Comparison of ENCODE assay signal across 8 cellular contexts in the genomic region with DNA sequence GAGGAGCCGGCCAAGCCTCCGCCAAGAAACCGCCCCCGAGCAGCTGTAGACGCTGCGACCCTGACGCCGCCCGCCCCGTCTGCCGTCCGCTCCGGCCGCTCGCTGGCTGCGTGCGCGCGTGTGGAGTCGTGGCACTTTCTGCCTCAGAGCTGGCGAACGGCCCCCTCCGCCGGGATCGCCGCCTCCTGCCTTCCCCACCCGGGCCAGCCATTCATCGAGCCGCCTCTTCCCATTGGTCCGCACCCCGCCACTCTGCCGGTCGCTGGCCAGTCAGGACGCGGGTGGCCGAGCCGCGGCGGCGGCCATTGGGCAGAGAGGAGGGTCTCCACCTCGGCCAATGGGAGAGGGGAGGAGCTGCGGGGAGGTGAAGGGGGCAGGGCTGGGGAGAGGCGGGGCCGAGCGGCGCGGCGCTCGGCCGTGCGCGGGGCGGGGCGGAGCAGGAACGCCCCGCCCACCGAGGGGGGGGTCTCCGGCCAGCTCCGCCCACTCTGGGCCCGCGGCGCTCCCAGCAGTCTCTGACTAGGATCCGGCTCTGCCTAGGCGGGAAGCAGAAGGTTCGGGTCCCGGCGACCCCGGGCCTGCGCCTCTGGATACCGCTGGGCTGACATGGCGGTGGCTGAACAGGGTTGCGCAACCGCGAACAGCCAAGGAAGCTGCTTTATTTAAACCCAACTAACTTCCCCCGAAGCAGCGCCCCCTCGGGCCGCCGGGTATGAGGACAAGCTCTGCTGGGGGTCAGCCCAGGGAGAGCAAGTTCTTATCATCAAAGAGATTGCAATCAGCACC. TPM values are rescaled to one million over a fixed set of nuclear protein-coding genes. Genes with fewer than 3 reads are reported as not detected.
DNase-seq lines count a peak whose midpoint lies in the region; ATAC-seq and TF ChIP-seq lines count a peak whose summit lies in the region.

A gene with protein sequence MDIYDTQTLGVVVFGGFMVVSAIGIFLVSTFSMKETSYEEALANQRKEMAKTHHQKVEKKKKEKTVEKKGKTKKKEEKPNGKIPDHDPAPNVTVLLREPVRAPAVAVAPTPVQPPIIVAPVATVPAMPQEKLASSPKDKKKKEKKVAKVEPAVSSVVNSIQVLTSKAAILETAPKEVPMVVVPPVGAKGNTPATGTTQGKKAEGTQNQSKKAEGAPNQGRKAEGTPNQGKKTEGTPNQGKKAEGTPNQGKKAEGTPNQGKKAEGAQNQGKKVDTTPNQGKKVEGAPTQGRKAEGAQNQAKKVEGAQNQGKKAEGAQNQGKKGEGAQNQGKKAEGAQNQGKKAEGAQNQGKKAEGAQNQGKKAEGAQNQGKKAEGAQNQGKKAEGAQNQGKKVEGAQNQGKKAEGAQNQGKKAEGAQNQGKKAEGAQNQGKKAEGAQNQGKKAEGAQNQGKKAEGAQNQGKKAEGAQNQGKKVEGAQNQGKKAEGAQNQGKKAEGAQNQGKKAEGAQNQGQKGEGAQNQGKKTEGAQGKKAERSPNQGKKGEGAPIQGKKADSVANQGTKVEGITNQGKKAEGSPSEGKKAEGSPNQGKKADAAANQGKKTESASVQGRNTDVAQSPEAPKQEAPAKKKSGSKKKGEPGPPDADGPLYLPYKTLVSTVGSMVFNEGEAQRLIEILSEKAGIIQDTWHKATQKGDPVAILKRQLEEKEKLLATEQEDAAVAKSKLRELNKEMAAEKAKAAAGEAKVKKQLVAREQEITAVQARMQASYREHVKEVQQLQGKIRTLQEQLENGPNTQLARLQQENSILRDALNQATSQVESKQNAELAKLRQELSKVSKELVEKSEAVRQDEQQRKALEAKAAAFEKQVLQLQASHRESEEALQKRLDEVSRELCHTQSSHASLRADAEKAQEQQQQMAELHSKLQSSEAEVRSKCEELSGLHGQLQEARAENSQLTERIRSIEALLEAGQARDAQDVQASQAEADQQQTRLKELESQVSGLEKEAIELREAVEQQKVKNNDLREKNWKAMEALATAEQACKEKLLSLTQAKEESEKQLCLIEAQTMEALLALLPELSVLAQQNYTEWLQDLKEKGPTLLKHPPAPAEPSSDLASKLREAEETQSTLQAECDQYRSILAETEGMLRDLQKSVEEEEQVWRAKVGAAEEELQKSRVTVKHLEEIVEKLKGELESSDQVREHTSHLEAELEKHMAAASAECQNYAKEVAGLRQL (N-terminal part only) (minus strand): TSS at position 140 of the 786 bp plus-strand sequence. CDS start 21,735 bp downstream, outside the sequence.

- WGBS in suprapubic skin, result 0% methylated on average over 21 of the region's 79 CpGs

- peaks cover 24% of the 10 kb centered on the region for H3K4me1 ChIP-seq in suprapubic skin

- peak; percentile 99 for DNase-seq in GM10248 (ENCODE audit: extremely low spot score)
- peak; percentile 99 for DNase-seq in NB4 (ENCODE audit: low read depth)
- DNase-seq in SK-N-MC (ENCODE audit: low read depth, low spot score), result peak; percentile 28
- peak; percentile 97 for DNase-seq in activated naive CD4-positive, alpha-beta T cell treated with anti-CD3 and anti-CD28 coated beads, Interleukin-2, amount 50 U/mL, for 16 hours
- DNase-seq in germinal center (ENCODE audit: low spot score), result peak; percentile 99
- peak; percentile 74 to 99 (median 98) for DNase-seq in nucleus accumbens (lab: John Stamatoyannopoulos, UW)
- DNase-seq in suprapubic skin (ENCODE audit: low spot score in 2 of 2), result peak; percentile 99

- H3K4me3 ChIP-seq in NB4 (ENCODE audit: low read depth, low read length), result peak within 1 kb of the TSS; percentile 64
- H3K4me3 ChIP-seq in SK-N-MC, result peak within 1 kb of the TSS; percentile 92
- peak within 1 kb of the TSS; percentile 75 for H3K4me3 ChIP-seq in suprapubic skin

- no peaks in the 10 kb centered on the region for H3K9me3 ChIP-seq in SK-N-MC (ENCODE audit: low read depth, low read length)
- no peaks in the 10 kb centered on the region for H3K9me3 ChIP-seq in suprapubic skin

- H3K27me3 ChIP-seq in suprapubic skin, result no peaks in the 10 kb centered on the region

- peak within 1 kb of the TSS; percentile 79 for H3K9ac ChIP-seq in SK-N-MC (ENCODE audit: insufficient read length)

- H3K36me3 ChIP-seq in SK-N-MC (ENCODE audit: insufficient read depth, low read length), result no peaks in the 10 kb centered on the region; the same call in 1 of the 2 replicates
- H3K36me3 ChIP-seq in suprapubic skin, result peaks cover 10% of the 10 kb centered on the region

- peak; percentile 89 for ATAC-seq in HG02571 (IDR thresholded peaks at IDR 0.05; ENCODE audit: unreplicated experiment)

- TF ChIP-seq CTCF in GM10248 (IDR thresholded peaks at IDR 0.05; ENCODE audit: control extremely low read depth, extremely low read depth, low read depth, missing control alignments) (peak; percentile 65), NB4 (IDR thresholded peaks at IDR 0.05; ENCODE audit: low read depth, low read length) (peak; percentile 88), suprapubic skin (IDR thresholded peaks at IDR 0.05) (peak; percentile 43 to 70)

- TF ChIP-seq POLR2A in NB4 (IDR thresholded peaks at IDR 0.05; ENCODE audit: extremely low read depth, insufficient read length), result peak; percentile 77
- TF ChIP-seq POLR2A in suprapubic skin (IDR thresholded peaks at IDR 0.05), result peak; percentile 80 to 98

- no peak for TF ChIP-seq EP300 in suprapubic skin (IDR thresholded peaks at IDR 0.05)

- CTCF ChIA-PET in GM10248 (lab: Yijun Ruan, JAX), result interaction anchor here (0.8 to 7.1 kb wide), 68 partner anchors 9 to 318 kb away, joined by 3 to 57 read pairs (median 4); a partner anchor contains a TSS

- H3K27ac ChIP-seq in SK-N-MC (peak within 1 kb of the TSS; percentile 46; the same call in 1 of the 2 replicates), suprapubic skin (peak within 1 kb of the TSS; percentile 95)

- POLR2A ChIA-PET in GM10248 (lab: Yijun Ruan, JAX), result interaction anchor here (0.9 to 1.6 kb wide), 11 partner anchors 8 to 825 kb away, joined by 3 to 12 read pairs (median 4); a partner anchor contains a TSS

RNA-seq across cellular contexts. Expression of the gene that starts here (rescaled TPM):
- total RNA-seq in suprapubic skin, result 10 to 100 TPM; 37.5 to 52.3 (median 41.3) TPM

Comparison
In these comparisons a context has a peak if more than half of its experiments do, and no peak if none do; other contexts are left out.
1. Peak in every context shown above with its lines: DNase-seq, ATAC-seq, H3K4me3 ChIP-seq and H3K27ac ChIP-seq.
2. DNase-seq: peak in every context shown above with its lines; median percentile 99 in GM10248; 99 in NB4; 99 in germinal center; 99 in suprapubic skin; 98 in nucleus accumbens; 97 in activated naive CD4-positive, alpha-beta T cell treated with anti-CD3 and anti-CD28 coated beads, Interleukin-2, amount 50 U/mL, for 16 hours; 28 in SK-N-MC.